Comparison of ENCODE assay signal across 9 cellular contexts in the genomic region with DNA sequence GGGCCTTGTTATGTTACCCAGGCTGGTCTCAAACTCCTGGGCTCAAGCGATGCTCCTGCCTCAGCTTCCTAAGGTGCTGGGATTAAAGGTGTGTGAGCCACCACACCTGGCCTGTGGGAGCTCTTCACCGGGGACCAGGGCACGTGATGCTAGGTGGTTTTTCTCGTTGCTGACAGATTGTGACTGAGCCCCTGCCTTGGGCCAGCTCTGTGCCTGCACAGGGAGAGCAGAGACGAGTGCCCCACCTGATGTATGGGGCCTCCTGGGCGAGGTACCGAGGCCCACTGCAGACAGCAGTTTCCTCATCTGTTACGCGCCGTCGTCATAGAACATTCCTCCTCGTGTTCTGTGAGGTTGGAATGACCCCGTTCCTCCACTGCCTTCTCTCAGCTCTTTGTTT.
"Had no signal": no experiment of that assay in that cellular context is flagged by ENCODE, and none has a peak within 500 bp of the region (broad histone marks: within the 10 kb centered on the region; RNA-seq: fewer than 3 reads in every experiment).

No MANE protein-coding gene starts in this region.

- H3K4me3 ChIP-seq: GM23248, GM23338, HAP-1 had no signal

- H3K4me3 Mint-ChIP-seq: GM23338, H9, HFFc6 had no signal

- ATAC-seq: GM23338, HCT116 had no signal

- H3K9me3 Mint-ChIP-seq: GM23338, H9, HFFc6 had no signal

- DNase-seq: GM23248, GOT3, H7, H9, HCEC 1CT, HFFc6 had no signal

- H3K36me3 ChIP-seq: HAP-1 had no signal

- H3K9me3 ChIP-seq: HAP-1 had no signal

- H3K27ac ChIP-seq: GM23248 had no signal

- H3K27ac Mint-ChIP-seq: GM23338, HFFc6 had no signal

- H3K4me1 ChIP-seq: HAP-1 had no signal
